Comparison of ENCODE assay signal across 31 cellular contexts in the genomic region with DNA sequence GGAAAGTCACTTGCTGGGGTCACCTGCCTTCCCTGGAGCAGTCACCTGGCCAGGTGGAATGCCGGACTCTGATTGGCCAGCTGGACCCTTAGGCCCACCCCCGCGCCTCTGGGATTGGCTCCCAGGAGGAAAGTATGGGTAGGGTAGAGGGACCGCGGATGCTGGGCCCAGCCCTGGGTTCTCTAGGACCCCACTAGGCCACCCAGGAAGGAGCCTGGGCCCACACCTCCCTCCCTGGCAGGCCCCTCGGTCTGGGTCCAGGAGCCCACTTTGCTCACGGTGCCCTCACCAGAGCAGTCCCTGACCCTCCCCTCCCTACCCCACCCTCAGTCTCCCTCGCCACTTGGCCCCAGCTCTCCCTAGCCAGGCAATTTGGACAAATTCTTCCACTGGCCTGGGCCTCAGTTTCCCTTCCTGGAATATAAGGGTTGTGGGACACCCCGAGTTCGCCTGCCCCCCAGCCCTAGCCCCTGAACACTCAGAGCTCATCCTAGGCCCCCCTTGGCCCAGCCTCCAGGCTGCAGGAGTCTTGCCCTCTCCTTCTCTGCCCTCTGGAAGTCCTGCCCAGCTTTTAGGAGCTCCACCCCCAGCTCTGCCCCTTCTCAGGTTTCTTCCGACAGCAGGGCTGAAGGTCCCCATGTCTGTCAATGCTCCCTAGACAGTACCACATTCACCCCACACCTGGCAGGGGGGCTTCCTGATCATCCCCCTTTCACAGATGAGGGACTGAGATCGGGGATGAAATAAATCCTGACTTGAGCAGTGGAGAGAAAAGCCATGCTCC.
DNase-seq lines count a peak whose midpoint lies in the region; ATAC-seq, FAIRE-seq and TF ChIP-seq lines count a peak whose summit lies in the region.
"Had no signal": no experiment of that assay in that cellular context is flagged by ENCODE, and none has a peak within 500 bp of the region (broad histone marks: within the 10 kb centered on the region; RNA-seq: fewer than 3 reads in every experiment).

No MANE protein-coding gene starts in this region.

- intact Hi-C loops in HepG2 (cut with micrococcal nuclease; ENCODE audit: unreplicated experiment) (no loop called here), mucosa of descending colon (cut with DNase I, micrococcal nuclease) (no loop called here)

- H3K79me2 ChIP-seq in SK-N-SH (ENCODE audit: insufficient read depth) (no peaks in the 10 kb centered on the region), HepG2 (ENCODE audit: insufficient read depth, low read length) (no peaks in the 10 kb centered on the region)

- H3K9me3 ChIP-seq in SK-N-SH (no peaks in the 10 kb centered on the region), RWPE2 (ENCODE audit: severe bottlenecking) (no peaks in the 10 kb centered on the region), HepG2 (ENCODE audit: low read length) (no peaks in the 10 kb centered on the region), suprapubic skin (no peaks in the 10 kb centered on the region), mucosa of descending colon (no peaks in the 10 kb centered on the region)
- H3K9me3 ChIP-seq: adrenal gland, left ventricle myocardium inferior, upper lobe of left lung had no signal

- no peak overlapping the region for H3K9ac ChIP-seq in SK-N-SH
- H3K9ac ChIP-seq in HepG2 (ENCODE audit: insufficient read depth, low read depth, low read length) = no peak overlapping the region

- H3K27ac ChIP-seq in SK-N-SH (ENCODE audit: low read depth in 2 of 2, low read length in 1 of 2) (no peak overlapping the region), RWPE2 (ENCODE audit: poor library complexity, severe bottlenecking) (no peak overlapping the region), HepG2 (ENCODE audit: extremely low read length, insufficient read depth, low read length) (no peak overlapping the region), suprapubic skin (no peak overlapping the region)
- H3K27ac ChIP-seq: 22Rv1, adrenal gland, C4-2B, left ventricle myocardium inferior, upper lobe of left lung had no signal

- no TSS peak for BruUV-seq in HepG2 (replicated peaks; lab: Mats Ljungman, UMichigan)

- ATAC-seq in SK-N-SH treated with all-trans-retinoic acid at 6 μM for 48 hours = no peak
- 0 out of 3 replicates have a peak, but pooled peaks have one; percentile 13 for ATAC-seq in RWPE2 (ENCODE audit: low read depth)
- ATAC-seq in HepG2 = no peak
- ATAC-seq in mucosa of descending colon = no peak
- ATAC-seq in GM19455 (IDR thresholded peaks at IDR 0.05; ENCODE audit: unreplicated experiment) = no peak
- ATAC-seq: activated CD8-positive, alpha-beta memory T cell treated with anti-CD3 and anti-CD28 coated beads, Interleukin-2, amount 10 ng/mL, durations not matched to agents 7 days and 5 days; effector memory CD8-positive, alpha-beta T cell; naive thymus-derived CD4-positive, alpha-beta T cell; stimulated activated memory B cell treated with anti-CD40 and anti-IgM and Interleukin-4, amounts not matched to agents 10 μg/mL and 1 μg/mL and 100 μg/mL, for 72 hours had no signal

- no peaks in the 10 kb centered on the region for H3K4me1 ChIP-seq in SK-N-SH (ENCODE audit: control insufficient read depth in 1 of 2, insufficient read depth in 2 of 2, low read depth in 1 of 2, low read length in 1 of 2)
- no peaks in the 10 kb centered on the region for H3K4me1 ChIP-seq in RWPE2 (ENCODE audit: insufficient read depth, poor library complexity, severe bottlenecking)
- H3K4me1 ChIP-seq in HepG2 (ENCODE audit: insufficient read depth, low read length) = peaks cover 14% of the 10 kb centered on the region
- H3K4me1 ChIP-seq in suprapubic skin = peaks cover 3% of the 10 kb centered on the region
- no peaks in the 10 kb centered on the region for H3K4me1 ChIP-seq in mucosa of descending colon (ENCODE audit: low read depth)
- H3K4me1 ChIP-seq: adrenal gland, left ventricle myocardium inferior, upper lobe of left lung had no signal

- TF ChIP-seq CTCF in SK-N-SH (IDR thresholded peaks at IDR 0.05) = no peak
- TF ChIP-seq CTCF in RWPE2 (IDR thresholded peaks at IDR 0.05; ENCODE audit: poor library complexity, severe bottlenecking) = no peak
- TF ChIP-seq CTCF in HepG2 (CRISPR knock-in tag; IDR thresholded peaks at IDR 0.05) = no peak
- TF ChIP-seq CTCF in suprapubic skin (IDR thresholded peaks at IDR 0.05) = no peak
- TF ChIP-seq CTCF in mucosa of descending colon (IDR thresholded peaks at IDR 0.05) = no peak

- no peaks in the 10 kb centered on the region for H3K36me3 ChIP-seq in SK-N-SH (replicated peaks in 1 of 2; ENCODE audit: control insufficient read depth in 1 of 2, insufficient read depth in 2 of 2, low read length in 1 of 2)
- no peaks in the 10 kb centered on the region for H3K36me3 ChIP-seq in RWPE2 (ENCODE audit: low read depth)
- no peaks in the 10 kb centered on the region for H3K36me3 ChIP-seq in HepG2 (replicated peaks in 1 of 2; ENCODE audit: control insufficient read depth in 1 of 2, insufficient read depth in 2 of 2, low read length in 2 of 2)
- no peaks in the 10 kb centered on the region for H3K36me3 ChIP-seq in suprapubic skin
- no peaks in the 10 kb centered on the region for H3K36me3 ChIP-seq in mucosa of descending colon (ENCODE audit: low read depth)
- H3K36me3 ChIP-seq: adrenal gland, left ventricle myocardium inferior, upper lobe of left lung had no signal

- POLR2A ChIA-PET in SK-N-SH (lab: Yijun Ruan, JAX) = no interaction called here
- POLR2A ChIA-PET in HepG2 (lab: Yijun Ruan, JAX) = no interaction called here

- no peak for TF ChIP-seq RAD21 in SK-N-SH (IDR thresholded peaks at IDR 0.05; ENCODE audit: low read length)
- no peak for TF ChIP-seq RAD21 in HepG2 (CRISPR knock-in tag; IDR thresholded peaks at IDR 0.05)

- TF ChIP-seq POLR2A in HepG2 (IDR thresholded peaks at IDR 0.05; ENCODE audit: insufficient read depth in 1 of 2, low read depth in 2 of 2, low read length in 2 of 2) = no peak
- TF ChIP-seq POLR2A in suprapubic skin (IDR thresholded peaks at IDR 0.05) = no peak

- H3K9me2 ChIP-seq in SK-N-SH = no peaks in the 10 kb centered on the region

- H2AFZ ChIP-seq in SK-N-SH (ENCODE audit: low read depth) (no peak overlapping the region), HepG2 (ENCODE audit: low read length) (no peak overlapping the region)

- no peaks in the 10 kb centered on the region for H4K20me1 ChIP-seq in SK-N-SH (ENCODE audit: insufficient read depth)
- H4K20me1 ChIP-seq in HepG2 (ENCODE audit: insufficient read depth, low read length) = peaks cover 5% of the 10 kb centered on the region; the same call in 1 of the 2 replicates

- CTCF ChIA-PET in SK-N-SH (lab: Yijun Ruan, JAX) (no interaction called here), HepG2 (lab: Yijun Ruan, JAX; ENCODE audit: low intra/inter-chr PET ratio, low total read pairs) (no interaction called here)

- in situ Hi-C loops in HepG2 (cut with HindIII; ENCODE audit: extremely low pct_ligation_motif_present, low pct_unique_long_range_greater_than_20kb) = no loop called here

- H3K4me3 ChIP-seq in SK-N-SH (ENCODE audit: low read depth in 2 of 2, low read length in 1 of 2) = no peak overlapping the region
- no peak overlapping the region for H3K4me3 ChIP-seq in RWPE2 (ENCODE audit: severe bottlenecking)
- no peak overlapping the region for H3K4me3 ChIP-seq in HepG2 (replicated peaks in 1 of 3; ENCODE audit: insufficient read depth in 1 of 3, low read depth in 2 of 3, low read length in 3 of 3)
- H3K4me3 ChIP-seq in suprapubic skin = no peak overlapping the region
- H3K4me3 ChIP-seq in mucosa of descending colon = no peak overlapping the region
- H3K4me3 ChIP-seq: adrenal gland, left ventricle myocardium inferior, upper lobe of left lung had no signal

- no peaks in the 10 kb centered on the region for H3F3A ChIP-seq in SK-N-SH (replicated peaks; ENCODE audit: insufficient read depth)

- 65% methylated on average over 8 of the region's 12 CpGs for WGBS in SK-N-SH (ENCODE audit: low lambda C conversion rate)
- 30% methylated on average over 12 of the region's 12 CpGs for WGBS in HepG2 (ENCODE audit: low lambda C conversion rate)
- 91% methylated on average over 10 of the region's 12 CpGs for WGBS in suprapubic skin

- no peak for FAIRE-seq in HepG2 (lab: Jason Lieb, UNC)
- FAIRE-seq: GM12892, islet of Langerhans had no signal

- H3K4me2 ChIP-seq in SK-N-SH (no peak overlapping the region), HepG2 (ENCODE audit: low read depth, low read length) (no peak overlapping the region)

- TF ChIP-seq EP300 in SK-N-SH (IDR thresholded peaks at IDR 0.05; ENCODE audit: borderline replicate concordance in 1 of 2, low read depth in 1 of 2, low read length in 1 of 2) (no peak), HepG2 (IDR thresholded peaks at IDR 0.05; ENCODE audit: low read depth in 2 of 2, low read length in 2 of 2) (no peak), HepG2 (CRISPR knock-in tag; IDR thresholded peaks at IDR 0.05; ENCODE audit: borderline replicate concordance) (no peak), suprapubic skin (IDR thresholded peaks at IDR 0.05) (no peak)

- no peaks in the 10 kb centered on the region for H3K27me3 ChIP-seq in SK-N-SH (ENCODE audit: insufficient read depth)
- H3K27me3 ChIP-seq in RWPE2 (ENCODE audit: insufficient read depth, poor library complexity, severe bottlenecking) = no peaks in the 10 kb centered on the region
- peaks cover 25 to 81% of the 10 kb centered on the region in 2 experiments for H3K27me3 ChIP-seq in HepG2 (ENCODE audit: control insufficient read depth in 1 of 2, insufficient read depth in 2 of 2, low read length in 2 of 2)
- peaks cover 30% of the 10 kb centered on the region for H3K27me3 ChIP-seq in suprapubic skin
- H3K27me3 ChIP-seq: upper lobe of left lung had no signal

- DNase-seq in SK-N-SH = peak; percentile 64
- DNase-seq in RWPE2 (ENCODE audit: low spot score) = peak; percentile 75
- no peak for DNase-seq in HepG2 (ENCODE audit: low spot score)
- DNase-seq in suprapubic skin (ENCODE audit: low spot score in 2 of 2) = peak; percentile 51 to 66
- no peak for DNase-seq in mucosa of descending colon
- no peak for DNase-seq in activated T-cell treated with anti-CD3 and anti-CD28 coated beads, Interleukin-2, amount 50 U/mL, for 1 hour
- DNase-seq: activated CD4-positive, CD25-positive, alpha-beta regulatory T cell; activated CD8-positive, alpha-beta memory T cell treated with anti-CD3 and anti-CD28 coated beads, Interleukin-2, amount 10 ng/mL, durations not matched to agents 7 days and 5 days; activated naive CD4-positive, alpha-beta T cell treated with Interleukin-2 at 50 U/mL for 16 hours; activated T-cell treated with anti-CD3 and anti-CD28 coated beads, Interleukin-2, amount 50 U/mL, for 48 hours; adrenal gland; central memory CD4-positive, alpha-beta T cell; COR-L47; effector memory CD8-positive, alpha-beta T cell; left ventricle myocardium inferior; midbrain; naive thymus-derived CD4-positive, alpha-beta T cell; NCI-H1417; NCI-H2029 treated with DMSO at 0.1 percent for 48 hours; NCI-H226; NCI-H69; nucleus accumbens; substantia nigra had no signal

TF ChIP-seq in SK-N-SH treated with all-trans-retinoic acid at 6 μM for 48 hours, 23 proteins besides CTCF, POLR2A, EP300 and RAD21 (continues in another document):
- no peak for TF ChIP-seq ZC3H10 (CRISPR knock-in tag; IDR thresholded peaks at IDR 0.05)

TF ChIP-seq in HepG2, 621 proteins besides CTCF, POLR2A, EP300 and RAD21 (continues in another document):
- TF ChIP-seq MXI1 (IDR thresholded peaks at IDR 0.05; ENCODE audit: borderline replicate concordance, low read depth, low read length) (no peak), PRMT3 (CRISPR knock-in tag; IDR thresholded peaks at IDR 0.05; ENCODE audit: borderline replicate concordance, low read depth) (no peak), HNRNPLL (IDR thresholded peaks at IDR 0.05; ENCODE audit: low read depth, low read length, poor library complexity, severe bottlenecking) (no peak)

Comparison
In these comparisons a context has a peak if more than half of its experiments do, and no peak if none do; other contexts are left out.
1. DNase-seq: peak in SK-N-SH (single experiment), RWPE2 (single experiment) and suprapubic skin (2 of 2); none in HepG2 (single experiment), mucosa of descending colon (0 of 3) and activated T-cell treated with anti-CD3 and anti-CD28 coated beads, Interleukin-2, amount 50 U/mL, for 1 hour (single experiment).